In the genomic region with DNA sequence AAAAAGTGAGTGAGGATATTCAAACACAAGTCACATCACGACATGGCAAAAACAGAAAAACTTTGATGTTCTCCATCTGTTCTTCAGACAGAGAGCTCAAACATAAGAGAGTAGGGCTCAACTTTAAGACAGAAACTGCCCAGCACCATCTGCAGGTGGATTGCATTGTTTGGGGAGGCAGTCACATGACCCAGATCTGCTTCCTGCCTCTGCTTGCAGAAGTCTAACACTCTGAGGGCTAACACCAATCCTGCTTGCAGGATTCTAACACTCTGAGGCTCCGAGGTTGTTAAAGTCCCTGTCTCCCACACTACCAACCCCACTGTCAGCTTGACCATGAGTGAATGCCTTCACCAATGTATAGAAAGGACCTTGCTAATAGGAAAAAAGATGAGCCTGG, we compare ENCODE assay signal across 9 cellular contexts.
A peak's percentile ranks its signal among the peaks of the same experiment; 100 is the strongest.
DNase-seq lines count a peak whose midpoint lies in the region; ATAC-seq, FAIRE-seq and TF ChIP-seq lines count a peak whose summit lies in the region.
"Had no signal": no experiment of that assay in that cellular context is flagged by ENCODE, and none has a peak within 500 bp of the region (broad histone marks: within the 10 kb centered on the region; RNA-seq: fewer than 3 reads in every experiment).

No MANE protein-coding gene starts in this region.

- peaks cover 12% of the 10 kb centered on the region for H3K36me3 Mint-ChIP-seq in activated CD4-positive, alpha-beta memory T cell treated with anti-CD3 and anti-CD28 coated beads, Interleukin-2, amount 10 ng/mL, durations not matched to agents 7 days and 5 days (ENCODE audit: low read depth)
- no peaks in the 10 kb centered on the region for H3K36me3 Mint-ChIP-seq in naive thymus-derived CD8-positive, alpha-beta T cell

- intact Hi-C loops in HepG2 (cut with micrococcal nuclease; ENCODE audit: unreplicated experiment), result no loop called here
- intact Hi-C loops in right lobe of liver (cut with DNase I), result no loop called here
- intact Hi-C loops in gastrocnemius medialis (cut with DNase I; ENCODE audit: low total_unique reads), result no loop called here

- H3K27me3 ChIP-seq in HepG2 (ENCODE audit: control insufficient read depth in 1 of 2, insufficient read depth in 2 of 2, low read length in 2 of 2), result no peaks in the 10 kb centered on the region
- no peaks in the 10 kb centered on the region for H3K27me3 ChIP-seq in right lobe of liver
- H3K27me3 ChIP-seq in gastrocnemius medialis, result no peaks in the 10 kb centered on the region

- H3K79me2 ChIP-seq in HepG2 (ENCODE audit: insufficient read depth, low read length), result no peaks in the 10 kb centered on the region

- FAIRE-seq in HepG2 (lab: Jason Lieb, UNC), result no peak
- FAIRE-seq: TTC549 had no signal

- no peaks in the 10 kb centered on the region for H3K36me3 ChIP-seq in HepG2 (replicated peaks in 1 of 2; ENCODE audit: control insufficient read depth in 1 of 2, insufficient read depth in 2 of 2, low read length in 2 of 2)
- H3K36me3 ChIP-seq in right lobe of liver, result no peaks in the 10 kb centered on the region
- no peaks in the 10 kb centered on the region for H3K36me3 ChIP-seq in gastrocnemius medialis

- no peaks in the 10 kb centered on the region for H3K27me3 Mint-ChIP-seq in activated CD4-positive, alpha-beta memory T cell treated with anti-CD3 and anti-CD28 coated beads, Interleukin-2, amount 10 ng/mL, durations not matched to agents 7 days and 5 days
- H3K27me3 Mint-ChIP-seq in naive thymus-derived CD8-positive, alpha-beta T cell, result no peaks in the 10 kb centered on the region

- H4K20me1 ChIP-seq in HepG2 (ENCODE audit: insufficient read depth, low read length), result no peaks in the 10 kb centered on the region

- TF ChIP-seq EP300 in HepG2 (IDR thresholded peaks at IDR 0.05; ENCODE audit: low read depth in 2 of 2, low read length in 2 of 2) (no peak), HepG2 (CRISPR knock-in tag; IDR thresholded peaks at IDR 0.05; ENCODE audit: borderline replicate concordance) (no peak)

- H3K9ac ChIP-seq in HepG2 (ENCODE audit: insufficient read depth, low read depth, low read length), result no peak overlapping the region

- no peak for DNase-seq in HepG2 (ENCODE audit: low spot score)
- DNase-seq in right lobe of liver, result no peak
- DNase-seq in activated CD4-positive, alpha-beta memory T cell treated with anti-CD3 and anti-CD28 coated beads, Interleukin-2, amount 10 ng/mL, durations not matched to agents 7 days and 5 days, result peak; percentile 46
- peak in 7 of 10 donors; percentile 2 to 40 (median 8) for DNase-seq in naive thymus-derived CD8-positive, alpha-beta T cell
- DNase-seq in islet precursor cell, result no peak
- DNase-seq in gastrocnemius medialis, result no peak

- H3K4me3 Mint-ChIP-seq in activated CD4-positive, alpha-beta memory T cell treated with anti-CD3 and anti-CD28 coated beads, Interleukin-2, amount 10 ng/mL, durations not matched to agents 7 days and 5 days, result no peak overlapping the region
- peak overlapping the region in 1 of 10 donors; percentile 37 for H3K4me3 Mint-ChIP-seq in naive thymus-derived CD8-positive, alpha-beta T cell

- no peak overlapping the region for H3K27ac Mint-ChIP-seq in activated CD4-positive, alpha-beta memory T cell treated with anti-CD3 and anti-CD28 coated beads, Interleukin-2, amount 10 ng/mL, durations not matched to agents 7 days and 5 days
- peak overlapping the region in 2 of 10 donors; percentile 10 to 28 for H3K27ac Mint-ChIP-seq in naive thymus-derived CD8-positive, alpha-beta T cell

- no TSS peak for BruUV-seq in HepG2 (replicated peaks; lab: Mats Ljungman, UMichigan)

- H3K4me1 Mint-ChIP-seq in activated CD4-positive, alpha-beta memory T cell treated with anti-CD3 and anti-CD28 coated beads, Interleukin-2, amount 10 ng/mL, durations not matched to agents 7 days and 5 days, result peaks cover 11% of the 10 kb centered on the region
- peaks cover 3 to 10% (median 9%) of the 10 kb centered on the region in 4 donors for H3K4me1 Mint-ChIP-seq in naive thymus-derived CD8-positive, alpha-beta T cell

- H3K4me1 ChIP-seq in HepG2 (ENCODE audit: insufficient read depth, low read length), result no peaks in the 10 kb centered on the region
- no peaks in the 10 kb centered on the region for H3K4me1 ChIP-seq in right lobe of liver
- H3K4me1 ChIP-seq in gastrocnemius medialis, result no peaks in the 10 kb centered on the region

- no peak overlapping the region for H2AFZ ChIP-seq in HepG2 (ENCODE audit: low read length)

- CTCF ChIA-PET in HepG2 (lab: Yijun Ruan, JAX; ENCODE audit: low intra/inter-chr PET ratio, low total read pairs), result no interaction called here
- CTCF ChIA-PET in activated CD4-positive, alpha-beta memory T cell treated with anti-CD3 and anti-CD28 coated beads, Interleukin-2, amount 10 ng/mL, durations not matched to agents 7 days and 5 days (lab: Charles Lee), result interaction anchor here (1.0 to 1.4 kb wide), 3 partner anchors 9 to 306 kb away, joined by 3 to 5 read pairs (median 3); no protein-coding TSS in a partner anchor

- TF ChIP-seq POLR2A in HepG2 (IDR thresholded peaks at IDR 0.05; ENCODE audit: insufficient read depth in 1 of 2, low read depth in 2 of 2, low read length in 2 of 2) (no peak), right lobe of liver (IDR thresholded peaks at IDR 0.05) (no peak), gastrocnemius medialis (IDR thresholded peaks at IDR 0.05) (no peak)

- H3K27ac ChIP-seq in HepG2 (ENCODE audit: extremely low read length, insufficient read depth, low read length) (no peak overlapping the region), right lobe of liver (no peak overlapping the region), gastrocnemius medialis (no peak overlapping the region)

- TF ChIP-seq RAD21 in HepG2 (CRISPR knock-in tag; IDR thresholded peaks at IDR 0.05), result no peak

- no peak overlapping the region for H3K4me2 ChIP-seq in HepG2 (ENCODE audit: low read depth, low read length)

- in situ Hi-C loops in HepG2 (cut with HindIII; ENCODE audit: extremely low pct_ligation_motif_present, low pct_unique_long_range_greater_than_20kb) (no loop called here), gastrocnemius medialis (cut with MboI; ENCODE audit: low sequenced_read_pairs in 4 of 4) (no loop called here)

- WGBS in HepG2 (ENCODE audit: low lambda C conversion rate), result 25% methylated on average over 2 of the region's 2 CpGs
- WGBS in right lobe of liver (ENCODE audit: insufficient coverage, low coverage, low lambda C conversion rate, missing lambda C conversion rate), result 80% methylated on average over 1 of the region's 2 CpGs

- H3K9me3 ChIP-seq in HepG2 (ENCODE audit: low read length), result no peaks in the 10 kb centered on the region
- no peaks in the 10 kb centered on the region for H3K9me3 ChIP-seq in right lobe of liver
- no peaks in the 10 kb centered on the region for H3K9me3 ChIP-seq in gastrocnemius medialis

- H3K4me3 ChIP-seq in HepG2 (replicated peaks in 1 of 3; ENCODE audit: insufficient read depth in 1 of 3, low read depth in 2 of 3, low read length in 3 of 3) (no peak overlapping the region), right lobe of liver (no peak overlapping the region), gastrocnemius medialis (no peak overlapping the region)

- peak; percentile 61 for ATAC-seq in HepG2
- ATAC-seq in right lobe of liver, result no peak
- ATAC-seq in HG02938 (IDR thresholded peaks at IDR 0.05; ENCODE audit: unreplicated experiment), result peak; percentile 84
- ATAC-seq in naive thymus-derived CD8-positive, alpha-beta T cell, result peak; percentile 70 to 71
- no peak for ATAC-seq in GM21528 (IDR thresholded peaks at IDR 0.05; ENCODE audit: low FRiP score, unreplicated experiment)
- no peak for ATAC-seq in gastrocnemius medialis

- TF ChIP-seq CTCF in HepG2 (CRISPR knock-in tag; IDR thresholded peaks at IDR 0.05), result no peak
- no peak for TF ChIP-seq CTCF in right lobe of liver (IDR thresholded peaks at IDR 0.05)
- no peak for TF ChIP-seq CTCF in gastrocnemius medialis (IDR thresholded peaks at IDR 0.05 in 4 of 5, conservative IDR thresholded peaks at IDR 0.05 in 1 of 5)

- H3K9me3 Mint-ChIP-seq in activated CD4-positive, alpha-beta memory T cell treated with anti-CD3 and anti-CD28 coated beads, Interleukin-2, amount 10 ng/mL, durations not matched to agents 7 days and 5 days, result peaks cover 8% of the 10 kb centered on the region
- peaks cover 0 to 3% (median 0%) of the 10 kb centered on the region in 9 donors for H3K9me3 Mint-ChIP-seq in naive thymus-derived CD8-positive, alpha-beta T cell

- POLR2A ChIA-PET in HepG2 (lab: Yijun Ruan, JAX), result no interaction called here
- POLR2A ChIA-PET in activated CD4-positive, alpha-beta memory T cell treated with anti-CD3 and anti-CD28 coated beads, Interleukin-2, amount 10 ng/mL, durations not matched to agents 7 days and 5 days (lab: Charles Lee), result interaction anchor here (0.7 to 1.8 kb wide), 3 partner anchors 120 to 211 kb away, joined by 3 to 8 read pairs (median 5); a partner anchor contains a TSS
- POLR2A ChIA-PET in naive thymus-derived CD8-positive, alpha-beta T cell (lab: Charles Lee), result interaction anchor here (1.2 to 2.1 kb wide), 2 partner anchors 187 to 211 kb away, joined by 3 to 6 read pairs; a partner anchor contains a TSS

TF ChIP-seq in HepG2, 621 proteins besides CTCF, POLR2A, EP300 and RAD21 (continues in another document):
- TF ChIP-seq ZC3H4 (CRISPR knock-in tag; IDR thresholded peaks at IDR 0.05; ENCODE audit: borderline replicate concordance) (no peak), NBN (conservative IDR thresholded peaks at IDR 0.05) (no peak), RBM22 (optimal IDR thresholded peaks at IDR 0.05; ENCODE audit: low read length) (no peak), JUN (CRISPR knock-in tag; IDR thresholded peaks at IDR 0.05) (no peak)
- TF ChIP-seq, protein P1, sequence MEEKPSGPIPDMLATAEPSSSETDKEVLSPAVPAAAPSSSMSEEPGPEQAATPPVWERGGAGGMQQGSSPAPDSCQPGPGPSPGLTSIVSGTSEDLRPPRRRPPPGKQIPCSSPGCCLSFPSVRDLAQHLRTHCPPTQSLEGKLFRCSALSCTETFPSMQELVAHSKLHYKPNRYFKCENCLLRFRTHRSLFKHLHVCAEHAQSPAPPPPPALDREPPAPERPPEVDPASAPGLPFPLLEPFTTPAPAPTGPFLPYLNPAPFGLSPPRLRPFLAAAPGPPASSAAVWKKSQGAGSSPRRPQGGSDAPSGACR (CRISPR knock-in tag; IDR thresholded peaks at IDR 0.05), result no peak

Comparison
In these comparisons a context has a peak if more than half of its experiments do, and no peak if none do; other contexts are left out.
1. ATAC-seq: peak in HepG2 (single experiment), HG02938 (single experiment) and naive thymus-derived CD8-positive, alpha-beta T cell (2 of 2); none in right lobe of liver (0 of 4), GM21528 (single experiment) and gastrocnemius medialis (0 of 2).
2. DNase-seq: peak in activated CD4-positive, alpha-beta memory T cell treated with anti-CD3 and anti-CD28 coated beads, Interleukin-2, amount 10 ng/mL, durations not matched to agents 7 days and 5 days (single experiment) and naive thymus-derived CD8-positive, alpha-beta T cell (7 of 10); none in HepG2 (single experiment), right lobe of liver (0 of 3), islet precursor cell (single experiment) and gastrocnemius medialis (0 of 2).